Comparison of ENCODE assay signal across 30 cellular contexts in the genomic region with DNA sequence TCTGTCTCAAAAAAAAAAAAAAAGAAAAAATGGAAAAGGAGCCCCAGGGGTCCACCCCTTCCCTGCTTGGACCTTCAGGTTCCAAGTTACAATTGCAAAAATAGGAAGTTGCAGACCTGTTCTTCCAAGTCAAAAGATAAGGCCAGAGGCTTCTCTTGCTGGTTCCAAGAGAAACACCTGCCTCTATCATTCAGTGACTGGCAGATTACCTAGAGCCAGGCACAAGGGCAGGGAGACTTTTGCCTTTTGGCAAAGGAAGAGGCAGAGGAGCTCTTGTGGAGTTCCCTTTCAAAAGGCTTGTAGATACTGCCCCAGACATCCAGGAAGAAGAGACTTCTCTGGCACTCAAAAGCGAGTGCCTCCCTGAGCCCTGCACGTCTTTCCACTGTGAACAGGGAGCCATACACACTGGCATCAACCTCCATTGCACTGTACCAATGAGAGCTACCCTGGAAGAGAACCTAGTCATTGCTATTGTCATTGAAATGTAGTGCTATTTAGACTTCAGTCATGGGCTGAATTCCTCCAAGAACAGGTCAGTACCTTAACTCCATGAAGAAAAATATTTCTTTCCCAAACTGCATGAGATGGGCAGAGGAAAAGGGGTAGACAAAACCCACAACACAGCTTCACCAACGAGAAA.
"Had no signal": no experiment of that assay in that cellular context is flagged by ENCODE, and none has a peak within 500 bp of the region (broad histone marks: within the 10 kb centered on the region; RNA-seq: fewer than 3 reads in every experiment).

No MANE protein-coding gene starts in this region.

- H3K9me3 ChIP-seq: MG63, SK-N-SH had no signal

- H3K9me2 ChIP-seq: SK-N-SH had no signal

- H3K4me2 ChIP-seq: PC-9, SK-N-SH had no signal

- DNase-seq: Kasumi-1, KG1, MG63, NCI-H1048, NCI-H1092 treated with DMSO at 0.1 percent for 48 hours, NCI-H1105 treated with DMSO at 0.1 percent for 48 hours, NCI-H1417, NCI-H1436, NCI-H146, NCI-H1694, NCI-H187, NCI-H1930, NCI-H2081, NCI-H2171 treated with DMSO at 0.1 percent for 48 hours, NCI-H2227 treated with DMSO at 0.1 percent for 48 hours, NCI-H446 treated with DMSO at 0.1 percent for 48 hours, NCI-H510A, NCI-H524, NCI-H526, NCI-H69, NCI-H748 treated with DMSO at 0.1 percent for 48 hours, NCI-H82, PC-9, SHP77 treated with DMSO at 0.1 percent for 48 hours, SK-N-SH, SW 1271 had no signal

- H3K27ac ChIP-seq: PC-9, RWPE1, SJSA1 had no signal

- H3K36me3 ChIP-seq: MG63, SJSA1 had no signal

- H3K4me1 ChIP-seq: SJSA1 had no signal

- H3K9ac ChIP-seq: SK-N-SH had no signal

- ATAC-seq: Panc1, Right ventricle myocardium inferior had no signal

- H3K27me3 ChIP-seq: SJSA1 had no signal

- H3K4me3 ChIP-seq: MG63, PC-9, SJSA1 had no signal

- H2AFZ ChIP-seq: PC-9 had no signal
